ENCODE assay signal across 21 cellular contexts in genomic region chr2:121418494-121419058, GRCh38.
"Had no signal": no experiment of that assay in that cellular context is flagged by ENCODE, and none has a peak within 500 bp of the region (broad histone marks: within the 10 kb centered on the region; RNA-seq: fewer than 3 reads in every experiment).

No MANE protein-coding gene starts in this region.

- H3K4me1 Mint-ChIP-seq: immature natural killer cell, naive B cell, nephron had no signal

- H3K27me3 ChIP-seq: esophagus muscularis mucosa, gastrocnemius medialis, neutrophil, sigmoid colon, stomach had no signal

- H3K27ac ChIP-seq: epithelial cell of prostate, esophagus muscularis mucosa, gastrocnemius medialis, neutrophil, sigmoid colon, skin epidermis, stomach, thoracic aorta had no signal

- H3K27me3 Mint-ChIP-seq: naive B cell had no signal

- H3K4me3 ChIP-seq: esophagus muscularis mucosa, gastrocnemius medialis, sigmoid colon, skin epidermis, stomach, thoracic aorta had no signal

- H3K9me3 ChIP-seq: esophagus muscularis mucosa, gastrocnemius medialis, neutrophil, sigmoid colon, stomach, thoracic aorta had no signal

- DNase-seq: effector memory CD4-positive, alpha-beta T cell; gastrocnemius medialis; immature natural killer cell; kidney; left cardiac atrium; left ventricle myocardium superior; mesendoderm; naive B cell; sigmoid colon; stimulated activated CD4-positive, alpha-beta T cell treated with anti-CD3 and anti-CD28 coated beads, Interleukin-2, amount 100 ng/mL, for 24 hours; stimulated activated CD4-positive, alpha-beta T cell treated with anti-CD3 and anti-CD28 coated beads, Interleukin-4, amount 100 ng/mL, for 4 hours; stimulated activated naive CD4-positive, alpha-beta T cell; stomach; substantia nigra; trophoblast cell had no signal

- H3K9me3 Mint-ChIP-seq: immature natural killer cell, naive B cell, nephron had no signal

- H3K4me1 ChIP-seq: esophagus muscularis mucosa, gastrocnemius medialis, sigmoid colon, stomach had no signal

- H3K4me3 Mint-ChIP-seq: immature natural killer cell, naive B cell, nephron had no signal

- ATAC-seq: gastrocnemius medialis, left cardiac atrium, left ventricle myocardium superior had no signal
